In the genomic region with DNA sequence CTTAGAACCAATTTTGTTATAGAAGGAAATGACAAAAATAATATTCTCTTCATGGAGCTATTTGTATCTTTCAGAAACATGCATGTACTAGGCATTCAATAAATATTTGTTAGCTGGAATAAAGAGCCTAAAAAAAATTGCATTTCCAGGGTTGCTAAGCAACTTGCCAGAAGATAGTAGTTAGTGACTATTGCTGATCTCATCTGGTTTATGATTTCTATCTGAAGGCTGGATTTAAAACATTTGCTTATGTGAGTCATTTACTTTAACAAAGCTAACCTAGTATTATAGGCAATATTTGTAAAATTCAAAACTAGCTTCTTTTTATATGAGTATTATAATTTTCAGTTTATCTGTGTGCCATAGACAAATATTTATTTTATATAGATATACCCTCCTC, we compare ENCODE assay signal across 19 cellular contexts.
A peak's percentile ranks its signal among the peaks of the same experiment; 100 is the strongest.
DNase-seq lines count a peak whose midpoint lies in the region; ATAC-seq and TF ChIP-seq lines count a peak whose summit lies in the region.
"Had no signal": no experiment of that assay in that cellular context is flagged by ENCODE, and none has a peak within 500 bp of the region (broad histone marks: within the 10 kb centered on the region; RNA-seq: fewer than 3 reads in every experiment).

No MANE protein-coding gene starts in this region.

- H3K27ac ChIP-seq in stomach (no peak overlapping the region), heart left ventricle (no peak overlapping the region), mesendoderm (ENCODE audit: low read depth, low read length) (no peak overlapping the region)
- H3K27ac ChIP-seq: pancreas had no signal

- H3K23ac ChIP-seq in mesendoderm (ENCODE audit: low read length) = no peak overlapping the region

- H3K4me1 ChIP-seq in stomach (peaks cover 0 to 5% (median 1%) of the 10 kb centered on the region in 4 donors), heart left ventricle (no peaks in the 10 kb centered on the region), mesendoderm (ENCODE audit: control insufficient read depth, low read depth, low read length) (no peaks in the 10 kb centered on the region)
- H3K4me1 ChIP-seq: breast epithelium had no signal

- no peaks in the 10 kb centered on the region for H3K79me2 ChIP-seq in mesendoderm (ENCODE audit: control insufficient read depth, insufficient read depth, low read length)

- H3K36me3 ChIP-seq in stomach (no peaks in the 10 kb centered on the region), heart left ventricle (no peaks in the 10 kb centered on the region), mesendoderm (ENCODE audit: control insufficient read depth, insufficient read depth, low read length) (no peaks in the 10 kb centered on the region)
- H3K36me3 ChIP-seq: breast epithelium, pancreas had no signal

- no peak for ATAC-seq in heart left ventricle
- no peak for ATAC-seq in HG02973 (IDR thresholded peaks at IDR 0.05; ENCODE audit: unreplicated experiment)
- ATAC-seq: CD8-positive, alpha-beta T cell; left colon; T-cell had no signal

- no peak overlapping the region for H3K18ac ChIP-seq in mesendoderm (ENCODE audit: low read length)

- H3K4me2 ChIP-seq in mesendoderm (ENCODE audit: low read length) = no peak overlapping the region

- H3K79me1 ChIP-seq in mesendoderm (ENCODE audit: low read length) = no peaks in the 10 kb centered on the region

- H2BK15ac ChIP-seq in mesendoderm (replicated peaks; ENCODE audit: low read depth) = no peak overlapping the region

- TF ChIP-seq CTCF in fibroblast of mammary gland (conservative IDR thresholded peaks at IDR 0.05; ENCODE audit: control insufficient read depth, insufficient read depth, low read depth, low read length) (no peak), stomach (IDR thresholded peaks at IDR 0.05) (no peak), heart left ventricle (IDR thresholded peaks at IDR 0.05) (no peak)

- H3K9me3 ChIP-seq in stomach (peaks cover 0 to 3% (median 0%) of the 10 kb centered on the region in 4 donors), heart left ventricle (peaks cover 0 to 14% (median 0%) of the 10 kb centered on the region in 12 donors)
- H3K9me3 ChIP-seq: breast epithelium, pancreas had no signal

- no peaks in the 10 kb centered on the region for H3K27me3 ChIP-seq in stomach
- H3K27me3 ChIP-seq in heart left ventricle = no peaks in the 10 kb centered on the region
- H3K27me3 ChIP-seq in mesendoderm (ENCODE audit: insufficient read depth, low read length, poor library complexity) = no peaks in the 10 kb centered on the region
- H3K27me3 ChIP-seq: breast epithelium, pancreas had no signal

- no peak overlapping the region for H4K8ac ChIP-seq in mesendoderm (ENCODE audit: low read depth, low read length)

- no peak overlapping the region for H3K4me3 ChIP-seq in fibroblast of mammary gland (ENCODE audit: control insufficient read depth, low read depth, low read length)
- H3K4me3 ChIP-seq in stomach = no peak overlapping the region
- no peak overlapping the region for H3K4me3 ChIP-seq in heart left ventricle
- no peak overlapping the region for H3K4me3 ChIP-seq in mesendoderm (ENCODE audit: low read length)
- H3K4me3 ChIP-seq: breast epithelium, pancreas had no signal

- no peak overlapping the region for H2BK5ac ChIP-seq in mesendoderm (ENCODE audit: low read length)

- intact Hi-C loops in stomach (cut with DNase I; ENCODE audit: low total_unique reads) (no loop called here), heart left ventricle (cut with DNase I) (no loop called here)

- H3K56ac ChIP-seq in mesendoderm (ENCODE audit: low read length) = no peak overlapping the region

- TF ChIP-seq EP300 in stomach (IDR thresholded peaks at IDR 0.05) = no peak

- no peak overlapping the region for H2BK120ac ChIP-seq in mesendoderm (ENCODE audit: low read depth, low read length)

- no peak overlapping the region for H3K4ac ChIP-seq in mesendoderm (ENCODE audit: low read depth, low read length)

- TF ChIP-seq POLR2A in stomach (IDR thresholded peaks at IDR 0.05) (no peak), heart left ventricle (IDR thresholded peaks at IDR 0.05) (no peak)

- H4K5ac ChIP-seq in mesendoderm (ENCODE audit: low read length) = no peak overlapping the region

- peak; percentile 48 for DNase-seq in GM03348 (ENCODE audit: low spot score)
- DNase-seq in RKO (ENCODE audit: low spot score) = peak; percentile 17
- DNase-seq in fibroblast of mammary gland (ENCODE audit: low read depth) = peak; percentile 70
- DNase-seq in renal cortical epithelial cell (ENCODE audit: low read depth) = peak; percentile 1
- no peak for DNase-seq in stomach
- DNase-seq in heart left ventricle = no peak
- no peak for DNase-seq in mesendoderm
- DNase-seq: activated B cell treated with CpG ODN at 0.5 μM for 24 hours; activated naive CD4-positive, alpha-beta T cell; CD8-positive, alpha-beta T cell; endodermal cell; left colon; NCI-H187; NCI-H524 treated with DMSO at 0.1 percent for 48 hours; pancreas; stimulated activated CD4-positive, alpha-beta T cell treated with anti-CD3 and anti-CD28 coated beads, Interleukin-12 subunit alpha, Interleukin-12 subunit beta, amount 100 ng/mL, for 4 hours; T-cell had no signal

- H3K9ac ChIP-seq in mesendoderm (ENCODE audit: low read length) = no peak overlapping the region

- H2AK5ac ChIP-seq in mesendoderm (ENCODE audit: low read length) = no peak overlapping the region

Comparison
In these comparisons a context has a peak if more than half of its experiments do, and no peak if none do; other contexts are left out.
1. DNase-seq: peak in GM03348 (single experiment), RKO (single experiment), fibroblast of mammary gland (single experiment) and renal cortical epithelial cell (single experiment); none in stomach (single experiment), heart left ventricle (0 of 5) and mesendoderm (single experiment).